In the genomic region with DNA sequence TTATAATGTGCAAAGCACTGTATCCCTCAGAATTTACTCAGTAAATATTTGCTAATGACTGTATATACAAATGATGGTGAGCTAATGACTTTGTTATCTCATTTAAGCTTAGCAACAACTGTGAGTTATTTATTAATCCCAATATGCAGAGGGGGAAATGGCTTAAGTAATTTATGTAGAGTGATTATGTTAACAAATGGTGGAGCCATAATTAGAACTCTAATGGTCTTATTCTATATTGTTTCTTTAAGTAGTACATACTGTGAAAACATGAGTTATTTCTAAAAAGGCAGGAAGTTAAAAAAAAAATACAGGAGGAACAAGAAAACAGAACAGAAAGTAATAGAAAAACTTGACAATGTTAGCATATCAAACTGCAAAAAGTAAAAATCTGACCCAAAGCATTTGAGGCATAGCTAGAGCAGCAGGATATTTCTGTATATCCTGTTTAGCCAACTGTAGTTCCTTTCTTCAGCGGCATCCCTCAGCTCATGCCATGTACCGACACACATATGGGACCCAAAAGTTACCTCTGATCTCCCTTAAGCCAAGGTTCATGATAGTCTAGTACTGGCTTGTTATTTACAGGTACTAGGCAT, we compare ENCODE assay signal across 8 cellular contexts.
DNase-seq lines count a peak whose midpoint lies in the region; ATAC-seq and TF ChIP-seq lines count a peak whose summit lies in the region.

No MANE protein-coding gene starts in this region.

- ATAC-seq in HG02981 (IDR thresholded peaks at IDR 0.05; ENCODE audit: unreplicated experiment): peak; percentile 74

- H3K36me3 Mint-ChIP-seq in nephron (ENCODE audit: low read depth): peaks cover 9% of the 10 kb centered on the region

- peak overlapping the region in 2 of 3 experiments; percentile 16 to 27 for H3K27ac Mint-ChIP-seq in nephron

- no peaks in the 10 kb centered on the region for H3K27me3 Mint-ChIP-seq in nephron (ENCODE audit: low read depth)

- TF ChIP-seq CTCF in nephron (IDR thresholded peaks at IDR 0.05; ENCODE audit: unreplicated experiment in 3 of 3): no peak

- peaks cover 13% of the 10 kb centered on the region for H3K4me1 Mint-ChIP-seq in nephron

- DNase-seq in SIG-M5 treated with dmso at 0.1 percent for 504 hours (lab: John Stamatoyannopoulos, UW; ENCODE audit: unreplicated experiment) (peak; percentile 44), SIG-M5 (lab: John Stamatoyannopoulos, UW) (no peak), RPMI8226 (peak; percentile 29), C1 segment of cervical spinal cord (lab: John Stamatoyannopoulos, UW) (no peak), G401 (ENCODE audit: low spot score) (no peak), NCI-H1105 (lab: John Stamatoyannopoulos, UW) (no peak)

- H3K4me3 Mint-ChIP-seq in nephron: no peak overlapping the region

- in situ Hi-C loops in G401 (cut with HindIII; ENCODE audit: low sequenced_read_pairs): no loop called here

- peaks cover 5% of the 10 kb centered on the region for H3K9me3 Mint-ChIP-seq in nephron

Comparison
In these comparisons a context has a peak if more than half of its experiments do, and no peak if none do; other contexts are left out.
1. DNase-seq: peak in SIG-M5 treated with dmso at 0.1 percent for 504 hours (single experiment) and RPMI8226 (single experiment); none in SIG-M5 (single experiment), C1 segment of cervical spinal cord (0 of 14), G401 (single experiment) and NCI-H1105 (single experiment).